ENCODE assay signal across 8 cellular contexts in genomic region chr12:153080-153746, GRCh38.
DNase-seq lines count a peak whose midpoint lies in the region; ATAC-seq and TF ChIP-seq lines count a peak whose summit lies in the region.

No MANE protein-coding gene starts in this region.

- no peaks in the 10 kb centered on the region for H3K4me1 ChIP-seq in upper lobe of right lung

- H3K36me3 Mint-ChIP-seq in activated CD8-positive, alpha-beta T cell treated with anti-CD3 and anti-CD28 coated beads for 36 hours (ENCODE audit: low read depth) = no peaks in the 10 kb centered on the region
- H3K36me3 Mint-ChIP-seq in nephron (ENCODE audit: low read depth) = no peaks in the 10 kb centered on the region

- H3K27ac ChIP-seq in upper lobe of right lung = no peak overlapping the region

- H3K27me3 ChIP-seq in upper lobe of right lung = no peaks in the 10 kb centered on the region

- CTCF ChIA-PET in activated CD8-positive, alpha-beta T cell treated with anti-CD3 and anti-CD28 coated beads for 36 hours (lab: Charles Lee) = interaction anchor here (0.6 to 1.2 kb wide), 6 partner anchors 12 to 276 kb away, joined by 3 to 4 read pairs (median 3); no protein-coding TSS in a partner anchor

- ATAC-seq in HG03280 (IDR thresholded peaks at IDR 0.05; ENCODE audit: unreplicated experiment) (peak; percentile 74), upper lobe of right lung (peak; percentile 87), HG03354 (IDR thresholded peaks at IDR 0.05; ENCODE audit: poor library complexity, severe bottlenecking, unreplicated experiment) (no peak)
- ATAC-seq in activated CD8-positive, alpha-beta T cell treated with anti-CD3 and anti-CD28 coated beads for 36 hours = peak; percentile 98

- no peak overlapping the region for H3K4me3 Mint-ChIP-seq in activated CD8-positive, alpha-beta T cell treated with anti-CD3 and anti-CD28 coated beads for 36 hours
- no peak overlapping the region for H3K4me3 Mint-ChIP-seq in nephron

- H3K4me3 ChIP-seq in upper lobe of right lung = no peak overlapping the region

- H3K36me3 ChIP-seq in upper lobe of right lung = no peaks in the 10 kb centered on the region

- no peak for TF ChIP-seq POLR2A in erythroblast (IDR thresholded peaks at IDR 0.05; ENCODE audit: low read length)

- peak; percentile 73 for TF ChIP-seq CTCF in activated CD8-positive, alpha-beta T cell treated with anti-CD3 and anti-CD28 coated beads for 36 hours (IDR thresholded peaks at IDR 0.05)
- TF ChIP-seq CTCF in nephron (IDR thresholded peaks at IDR 0.05; ENCODE audit: unreplicated experiment in 3 of 3) (peak; percentile 75 to 88 (median 79)), upper lobe of right lung (IDR thresholded peaks at IDR 0.05) (peak; percentile 57)

- H3K4me1 Mint-ChIP-seq in activated CD8-positive, alpha-beta T cell treated with anti-CD3 and anti-CD28 coated beads for 36 hours (ENCODE audit: low read depth) = peaks cover 3% of the 10 kb centered on the region
- H3K4me1 Mint-ChIP-seq in nephron = peaks cover 24% of the 10 kb centered on the region

- DNase-seq in Daoy (ENCODE audit: low read depth) = peak; percentile 78
- DNase-seq in NCI-H69 (lab: John Stamatoyannopoulos, UW) = peak; percentile 88
- peak; percentile 82 for DNase-seq in activated CD8-positive, alpha-beta T cell treated with anti-CD3 and anti-CD28 coated beads for 36 hours
- peak; percentile 66 to 71 for DNase-seq in erythroblast (lab: John Stamatoyannopoulos, UW)
- peak; percentile 84 for DNase-seq in upper lobe of right lung

- intact Hi-C loops in activated CD8-positive, alpha-beta T cell treated with anti-CD3 and anti-CD28 coated beads for 36 hours (cut with micrococcal nuclease) = no loop called here
- intact Hi-C loops in upper lobe of right lung (cut with DNase I) = no loop called here

- no peaks in the 10 kb centered on the region for H3K9me3 ChIP-seq in upper lobe of right lung

- POLR2A ChIA-PET in activated CD8-positive, alpha-beta T cell treated with anti-CD3 and anti-CD28 coated beads for 36 hours (lab: Charles Lee) = no interaction called here

- H3K27me3 Mint-ChIP-seq in activated CD8-positive, alpha-beta T cell treated with anti-CD3 and anti-CD28 coated beads for 36 hours = peaks cover 1% of the 10 kb centered on the region
- peaks cover 17% of the 10 kb centered on the region for H3K27me3 Mint-ChIP-seq in nephron (ENCODE audit: low read depth)

- no peak overlapping the region for H3K27ac Mint-ChIP-seq in activated CD8-positive, alpha-beta T cell treated with anti-CD3 and anti-CD28 coated beads for 36 hours
- H3K27ac Mint-ChIP-seq in nephron = peak overlapping the region in 2 of 3 experiments; percentile 28 to 45

- H3K9me3 Mint-ChIP-seq in activated CD8-positive, alpha-beta T cell treated with anti-CD3 and anti-CD28 coated beads for 36 hours = no peaks in the 10 kb centered on the region
- no peaks in the 10 kb centered on the region for H3K9me3 Mint-ChIP-seq in nephron
